31 cellular contexts compared by ENCODE assay signal in genomic region chr5:143842920-143843319, GRCh38. TPM values are rescaled to one million over a fixed set of nuclear protein-coding genes. Genes with fewer than 3 reads are reported as not detected.
"Had no signal": no experiment of that assay in that cellular context is flagged by ENCODE, and none has a peak within 500 bp of the region (broad histone marks: within the 10 kb centered on the region; RNA-seq: fewer than 3 reads in every experiment).

No MANE protein-coding gene starts in this region.

- H3K4me3 ChIP-seq: colonic mucosa, gastroesophageal sphincter, heart right ventricle, mucosa of descending colon, neural progenitor cell, right atrium auricular region, skin epidermis, suprapubic skin, vagina had no signal

- H3K36me3 Mint-ChIP-seq: activated naive CD4-positive, alpha-beta T cell treated with anti-CD3 and anti-CD28 coated beads, Interleukin-2, amount 10 ng/mL, durations not matched to agents 7 days and 5 days; brain; immature natural killer cell; naive B cell; neural progenitor cell had no signal

- H3K27ac Mint-ChIP-seq: activated CD4-positive, alpha-beta T cell treated with anti-CD3 and anti-CD28 coated beads, Interleukin-2, amount 10 ng/mL, durations not matched to agents 7 days and 5 days; activated naive CD4-positive, alpha-beta T cell treated with anti-CD3 and anti-CD28 coated beads, Interleukin-2, amount 10 ng/mL, durations not matched to agents 7 days and 5 days; activated naive CD8-positive, alpha-beta T cell treated with anti-CD3 and anti-CD28 coated beads, Interleukin-2, amount 50 U/mL, for 24 hours; brain; immature natural killer cell; naive B cell; neural progenitor cell; progenitor cell of endocrine pancreas; stimulated activated naive CD8-positive, alpha-beta T cell treated with anti-CD3 and anti-CD28 coated beads, Interleukin-15, amount 100 ng/mL, for 72 hours had no signal

- H3K27ac ChIP-seq: colonic mucosa, gastroesophageal sphincter, heart right ventricle, neural progenitor cell, right atrium auricular region, skin epidermis, suprapubic skin, vagina had no signal

- H3K9me3 Mint-ChIP-seq: activated CD4-positive, alpha-beta T cell treated with anti-CD3 and anti-CD28 coated beads, Interleukin-2, amount 10 ng/mL, durations not matched to agents 7 days and 5 days; activated naive CD4-positive, alpha-beta T cell treated with anti-CD3 and anti-CD28 coated beads, Interleukin-2, amount 10 ng/mL, durations not matched to agents 7 days and 5 days; activated naive CD8-positive, alpha-beta T cell treated with anti-CD3 and anti-CD28 coated beads, Interleukin-2, amount 50 U/mL, for 24 hours; activated T-cell treated with anti-CD3 and anti-CD28 coated beads, Interleukin-2, amount 50 U/mL, for 4 hours; central memory CD8-positive, alpha-beta T cell; immature natural killer cell; naive B cell; neural progenitor cell; stimulated activated naive CD8-positive, alpha-beta T cell treated with anti-CD3 and anti-CD28 coated beads, Interleukin-15, amount 100 ng/mL, for 72 hours had no signal

- ATAC-seq: activated T-cell treated with anti-CD3 and anti-CD28 coated beads, Interleukin-2, amount 50 U/mL, for 4 hours; gastroesophageal sphincter; heart right ventricle; mucosa of descending colon; stimulated activated naive CD8-positive, alpha-beta T cell treated with anti-CD3 and anti-CD28 coated beads, Interleukin-15, amount 100 ng/mL, for 72 hours had no signal

- H3K4me3 Mint-ChIP-seq: activated CD4-positive, alpha-beta T cell treated with anti-CD3 and anti-CD28 coated beads, Interleukin-2, amount 10 ng/mL, durations not matched to agents 7 days and 5 days; activated naive CD4-positive, alpha-beta T cell treated with anti-CD3 and anti-CD28 coated beads, Interleukin-2, amount 10 ng/mL, durations not matched to agents 7 days and 5 days; activated naive CD8-positive, alpha-beta T cell treated with anti-CD3 and anti-CD28 coated beads, Interleukin-2, amount 50 U/mL, for 24 hours; activated T-cell treated with anti-CD3 and anti-CD28 coated beads, Interleukin-2, amount 50 U/mL, for 4 hours; brain; central memory CD8-positive, alpha-beta T cell; immature natural killer cell; naive B cell; neural progenitor cell; stimulated activated naive CD8-positive, alpha-beta T cell treated with anti-CD3 and anti-CD28 coated beads, Interleukin-15, amount 100 ng/mL, for 72 hours had no signal

- H3K9me3 ChIP-seq: colonic mucosa, gastroesophageal sphincter, heart right ventricle, mucosa of descending colon, right atrium auricular region, suprapubic skin, vagina had no signal

- H3K27me3 Mint-ChIP-seq: activated CD4-positive, alpha-beta T cell treated with anti-CD3 and anti-CD28 coated beads, Interleukin-2, amount 10 ng/mL, durations not matched to agents 7 days and 5 days; activated naive CD8-positive, alpha-beta T cell treated with anti-CD3 and anti-CD28 coated beads, Interleukin-2, amount 50 U/mL, for 24 hours; stimulated activated naive CD8-positive, alpha-beta T cell treated with anti-CD3 and anti-CD28 coated beads, Interleukin-15, amount 100 ng/mL, for 72 hours had no signal

- H2AFZ ChIP-seq: neural progenitor cell had no signal

- H3K27me3 ChIP-seq: colonic mucosa, gastroesophageal sphincter, heart right ventricle, neural progenitor cell, right atrium auricular region, suprapubic skin, vagina had no signal

- H3K4me1 ChIP-seq: colonic mucosa, gastroesophageal sphincter, heart right ventricle, right atrium auricular region, suprapubic skin, vagina had no signal

- H3K9ac ChIP-seq: neural progenitor cell had no signal

- H3K36me3 ChIP-seq: colonic mucosa, gastroesophageal sphincter, heart right ventricle, neural progenitor cell, right atrium auricular region, suprapubic skin, vagina had no signal

- H3K4me2 ChIP-seq: neural progenitor cell had no signal

- DNase-seq: activated CD4-positive, alpha-beta T cell treated with anti-CD3 and anti-CD28 coated beads, Interleukin-2, amount 10 ng/mL, durations not matched to agents 7 days and 5 days; activated CD8-positive, alpha-beta memory T cell treated with anti-CD3 and anti-CD28 coated beads, Interleukin-2, amount 50 U/mL, for 4 hours; activated effector memory CD4-positive, alpha-beta T cell treated with Interleukin-2 at 50 U/mL for 16 hours; activated naive CD4-positive, alpha-beta T cell treated with anti-CD3 and anti-CD28 coated beads, Interleukin-2, amount 10 ng/mL, durations not matched to agents 7 days and 5 days; activated naive CD8-positive, alpha-beta T cell treated with anti-CD3 and anti-CD28 coated beads, Interleukin-2, amount 50 U/mL, for 24 hours; activated T-cell treated with anti-CD3 and anti-CD28 coated beads, Interleukin-2, amount 50 U/mL, for 4 hours; anterior cingulate cortex; colonic mucosa; heart right ventricle; immature natural killer cell; kidney glomerular epithelial cell; mesenchymal stem cell; mucosa of descending colon; naive B cell; stimulated activated CD4-positive, alpha-beta T cell treated with anti-CD3 and anti-CD28 coated beads, Interleukin-15, amount 100 ng/mL, for 24 hours; stimulated activated CD4-positive, alpha-beta T cell treated with anti-CD3 and anti-CD28 coated beads, Interleukin-2, amount 100 ng/mL, for 48 hours; stimulated activated naive CD8-positive, alpha-beta T cell treated with anti-CD3 and anti-CD28 coated beads, Interleukin-15, amount 100 ng/mL, for 72 hours; T-helper 9 cell; trophoblast cell had no signal

- H3K4me1 Mint-ChIP-seq: activated naive CD4-positive, alpha-beta T cell treated with anti-CD3 and anti-CD28 coated beads, Interleukin-2, amount 10 ng/mL, durations not matched to agents 7 days and 5 days; activated naive CD8-positive, alpha-beta T cell treated with anti-CD3 and anti-CD28 coated beads, Interleukin-2, amount 50 U/mL, for 24 hours; brain; central memory CD8-positive, alpha-beta T cell; immature natural killer cell; naive B cell; stimulated activated naive CD8-positive, alpha-beta T cell treated with anti-CD3 and anti-CD28 coated beads, Interleukin-15, amount 100 ng/mL, for 72 hours had no signal

RNA-seq across cellular contexts. Expression of gene HMHB1, which starts 31.0 kb away (rescaled TPM):
- total RNA-seq: activated CD4-positive, alpha-beta T cell treated with anti-CD3 and anti-CD28 coated beads, Interleukin-2, amount 10 ng/mL, durations not matched to agents 7 days and 5 days; activated T-cell treated with anti-CD3 and anti-CD28 coated beads, Interleukin-2, amount 50 U/mL, for 4 hours; colonic mucosa; gastroesophageal sphincter; heart right ventricle; liver; mucosa of descending colon; osteoblast; progenitor cell of endocrine pancreas; right atrium auricular region; suprapubic skin; vagina had no signal
- polyA plus RNA-seq: esophagus, heart right ventricle, immature natural killer cell, liver had no signal
